32 cellular contexts compared by ENCODE assay signal in the genomic region with DNA sequence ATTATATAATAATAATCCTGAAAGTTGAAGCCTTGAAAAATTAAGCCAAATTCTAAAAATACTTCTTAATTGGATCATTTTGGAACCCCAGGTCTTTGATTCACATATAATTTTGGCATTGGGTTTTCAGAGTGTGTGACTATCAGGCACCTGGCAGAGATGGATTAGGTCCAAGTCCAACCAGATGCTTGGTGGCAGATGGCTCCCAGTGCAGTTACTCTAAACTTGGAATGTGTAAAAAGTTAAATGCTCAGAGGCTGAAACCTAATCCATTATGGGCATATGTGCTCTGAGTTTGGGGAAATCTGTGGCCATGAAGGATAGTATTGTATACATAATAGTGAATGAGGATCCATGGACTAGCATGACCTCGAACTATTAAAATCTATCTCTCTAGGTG.
DNase-seq lines count a peak whose midpoint lies in the region; ATAC-seq and TF ChIP-seq lines count a peak whose summit lies in the region.
"Had no signal": no experiment of that assay in that cellular context is flagged by ENCODE, and none has a peak within 500 bp of the region (broad histone marks: within the 10 kb centered on the region; RNA-seq: fewer than 3 reads in every experiment).

No MANE protein-coding gene starts in this region.

- H4K12ac ChIP-seq in trophoblast cell (ENCODE audit: low read depth, low read length): no peak overlapping the region

- H3K27me3 ChIP-seq in dorsolateral prefrontal cortex (no peaks in the 10 kb centered on the region), trophoblast cell (ENCODE audit: insufficient read depth, low read length) (no peaks in the 10 kb centered on the region)
- H3K27me3 ChIP-seq: cardiac muscle cell, SJSA1, testis had no signal

- H3K4me2 ChIP-seq in trophoblast cell (ENCODE audit: low read length): no peak overlapping the region

- WGBS in trophoblast cell (ENCODE audit: extremely low coverage, insufficient coverage, insufficient read length): no CpG with 5 or more reads among the region's 1 CpG

- H3K27me3 Mint-ChIP-seq in stimulated activated memory B cell treated with anti-CD40 and anti-IgM and Interleukin-4, amounts not matched to agents 10 μg/mL and 1 μg/mL and 100 μg/mL, for 72 hours: no peaks in the 10 kb centered on the region
- H3K27me3 Mint-ChIP-seq in activated CD4-positive, alpha-beta memory T cell treated with anti-CD3 and anti-CD28 coated beads, Interleukin-2, amount 10 ng/mL, durations not matched to agents 7 days and 5 days: no peaks in the 10 kb centered on the region
- H3K27me3 Mint-ChIP-seq: activated CD4-positive, alpha-beta T cell treated with anti-CD3 and anti-CD28 coated beads, Interleukin-2, amount 10 ng/mL, durations not matched to agents 24 days and 14 days; activated naive CD8-positive, alpha-beta T cell treated with anti-CD3 and anti-CD28 coated beads, Interleukin-2, amount 10 ng/mL, durations not matched to agents 7 days and 5 days; activated T-cell treated with anti-CD3 and anti-CD28 coated beads, Interleukin-2, amount 50 U/mL, for 24 hours had no signal

- DNase-seq in Ammon's horn (ENCODE audit: low spot score) (peak; percentile 27), NCI-H1105 (lab: John Stamatoyannopoulos, UW) (peak; percentile 58), NCI-H69 (lab: John Stamatoyannopoulos, UW) (peak; percentile 81), dorsolateral prefrontal cortex (peak in 6 of 10 donors; percentile 3 to 63 (median 38)), NCI-H187 treated with DMSO at 0.1 percent for 48 hours (lab: John Stamatoyannopoulos, UW) (no peak), trophoblast cell (no peak)
- DNase-seq in activated CD4-positive, alpha-beta memory T cell treated with anti-CD3 and anti-CD28 coated beads, Interleukin-2, amount 10 ng/mL, durations not matched to agents 7 days and 5 days: no peak
- DNase-seq: activated CD4-positive, alpha-beta T cell treated with anti-CD3 and anti-CD28 coated beads, Interleukin-2, amount 10 ng/mL, durations not matched to agents 24 days and 14 days; activated gamma-delta T cell treated with Interleukin-2 at 50 U/mL for 16 hours; activated naive CD8-positive, alpha-beta T cell treated with anti-CD3 and anti-CD28 coated beads, Interleukin-2, amount 10 ng/mL, durations not matched to agents 7 days and 5 days; activated T-cell treated with anti-CD3 and anti-CD28 coated beads, Interleukin-2, amount 50 U/mL, for 24 hours; AML-193; aorta; CD4-positive, alpha-beta memory T cell; cortex of kidney; erythroblast; H7; immature natural killer cell; KBM-7; left colon; NCI-H1436; NCI-H748 treated with DMSO at 0.1 percent for 48 hours; nephron progenitor cell; RPMI8226; small intestine; stimulated activated naive CD8-positive, alpha-beta T cell treated with anti-CD3 and anti-CD28 coated beads, Interleukin-15, Interleukin-2, amounts not matched to agents 100 U/mL and 50 U/mL, for 24 hours; T1000; testis had no signal

- no peak overlapping the region for H2BK12ac ChIP-seq in trophoblast cell (ENCODE audit: low read length)

- H3K4me3 Mint-ChIP-seq in stimulated activated memory B cell treated with anti-CD40 and anti-IgM and Interleukin-4, amounts not matched to agents 10 μg/mL and 1 μg/mL and 100 μg/mL, for 72 hours: no peak overlapping the region
- H3K4me3 Mint-ChIP-seq in activated CD4-positive, alpha-beta memory T cell treated with anti-CD3 and anti-CD28 coated beads, Interleukin-2, amount 10 ng/mL, durations not matched to agents 7 days and 5 days: no peak overlapping the region
- H3K4me3 Mint-ChIP-seq: activated CD4-positive, alpha-beta T cell treated with anti-CD3 and anti-CD28 coated beads, Interleukin-2, amount 10 ng/mL, durations not matched to agents 24 days and 14 days; activated naive CD8-positive, alpha-beta T cell treated with anti-CD3 and anti-CD28 coated beads, Interleukin-2, amount 10 ng/mL, durations not matched to agents 7 days and 5 days; activated T-cell treated with anti-CD3 and anti-CD28 coated beads, Interleukin-2, amount 50 U/mL, for 24 hours; CD4-positive, alpha-beta memory T cell; immature natural killer cell; nephron progenitor cell; WTC11 had no signal

- POLR2A ChIA-PET in activated CD4-positive, alpha-beta memory T cell treated with anti-CD3 and anti-CD28 coated beads, Interleukin-2, amount 10 ng/mL, durations not matched to agents 7 days and 5 days (lab: Charles Lee): no interaction called here

- H2AK5ac ChIP-seq in trophoblast cell (ENCODE audit: low read length): no peak overlapping the region

- H3K27ac ChIP-seq in dorsolateral prefrontal cortex (no peak overlapping the region), trophoblast cell (ENCODE audit: low read depth, low read length) (no peak overlapping the region)
- H3K27ac ChIP-seq: cardiac muscle cell, SJSA1, testis had no signal

- H3K9me3 ChIP-seq in trophoblast cell (ENCODE audit: insufficient read depth, low read depth, low read length): no peaks in the 10 kb centered on the region
- H3K9me3 ChIP-seq: SJSA1, testis had no signal

- CTCF ChIA-PET in activated CD4-positive, alpha-beta memory T cell treated with anti-CD3 and anti-CD28 coated beads, Interleukin-2, amount 10 ng/mL, durations not matched to agents 7 days and 5 days (lab: Charles Lee): no interaction called here

- TF ChIP-seq CTCF in dorsolateral prefrontal cortex (IDR thresholded peaks at IDR 0.05 in 54 of 56, conservative IDR thresholded peaks at IDR 0.05 in 2 of 56; ENCODE audit: low read depth in 1 of 56, partially characterized antibody in 56 of 56): no peak

- H3K27ac Mint-ChIP-seq in stimulated activated memory B cell treated with anti-CD40 and anti-IgM and Interleukin-4, amounts not matched to agents 10 μg/mL and 1 μg/mL and 100 μg/mL, for 72 hours: no peak overlapping the region
- H3K27ac Mint-ChIP-seq in activated CD4-positive, alpha-beta memory T cell treated with anti-CD3 and anti-CD28 coated beads, Interleukin-2, amount 10 ng/mL, durations not matched to agents 7 days and 5 days: no peak overlapping the region
- H3K27ac Mint-ChIP-seq: activated CD4-positive, alpha-beta T cell treated with anti-CD3 and anti-CD28 coated beads, Interleukin-2, amount 10 ng/mL, durations not matched to agents 24 days and 14 days; activated naive CD8-positive, alpha-beta T cell treated with anti-CD3 and anti-CD28 coated beads, Interleukin-2, amount 10 ng/mL, durations not matched to agents 7 days and 5 days; activated T-cell treated with anti-CD3 and anti-CD28 coated beads, Interleukin-2, amount 50 U/mL, for 24 hours; CD4-positive, alpha-beta memory T cell; immature natural killer cell; WTC11 had no signal

- no peak overlapping the region for H3K23ac ChIP-seq in trophoblast cell (ENCODE audit: low read length)

- no peaks in the 10 kb centered on the region for H3K36me3 ChIP-seq in trophoblast cell (ENCODE audit: control insufficient read depth in 1 of 2, insufficient read depth in 2 of 2, low read length in 2 of 2)
- H3K36me3 ChIP-seq: cardiac muscle cell, SJSA1 had no signal

- no peak overlapping the region for H4K8ac ChIP-seq in trophoblast cell (ENCODE audit: low read depth, low read length)

- no peak for ATAC-seq in stimulated activated memory B cell treated with anti-CD40 and anti-IgM and Interleukin-4, amounts not matched to agents 10 μg/mL and 1 μg/mL and 100 μg/mL, for 72 hours
- ATAC-seq: left colon; stimulated activated naive CD8-positive, alpha-beta T cell treated with anti-CD3 and anti-CD28 coated beads, Interleukin-15, Interleukin-2, amounts not matched to agents 100 U/mL and 50 U/mL, for 24 hours; WTC11 had no signal

- no peak overlapping the region for H3K14ac ChIP-seq in trophoblast cell (ENCODE audit: low read length)

- H4K91ac ChIP-seq in trophoblast cell (ENCODE audit: low read depth, low read length): no peak overlapping the region

- no peaks in the 10 kb centered on the region for H3K79me2 ChIP-seq in trophoblast cell (ENCODE audit: control insufficient read depth, insufficient read depth, low read length, poor library complexity)

- intact Hi-C loops in dorsolateral prefrontal cortex (cut with DNase I): no loop called here

- no peaks in the 10 kb centered on the region for H3K9me3 Mint-ChIP-seq in stimulated activated memory B cell treated with anti-CD40 and anti-IgM and Interleukin-4, amounts not matched to agents 10 μg/mL and 1 μg/mL and 100 μg/mL, for 72 hours
- no peaks in the 10 kb centered on the region for H3K9me3 Mint-ChIP-seq in activated CD4-positive, alpha-beta memory T cell treated with anti-CD3 and anti-CD28 coated beads, Interleukin-2, amount 10 ng/mL, durations not matched to agents 7 days and 5 days
- H3K9me3 Mint-ChIP-seq: activated CD4-positive, alpha-beta T cell treated with anti-CD3 and anti-CD28 coated beads, Interleukin-2, amount 10 ng/mL, durations not matched to agents 24 days and 14 days; activated naive CD8-positive, alpha-beta T cell treated with anti-CD3 and anti-CD28 coated beads, Interleukin-2, amount 10 ng/mL, durations not matched to agents 7 days and 5 days; activated T-cell treated with anti-CD3 and anti-CD28 coated beads, Interleukin-2, amount 50 U/mL, for 24 hours; nephron progenitor cell; WTC11 had no signal

- no peak overlapping the region for H3K18ac ChIP-seq in trophoblast cell (ENCODE audit: low read length)

- no peaks in the 10 kb centered on the region for H3K79me1 ChIP-seq in trophoblast cell (ENCODE audit: low read length)

- H3K9ac ChIP-seq in trophoblast cell (ENCODE audit: low read length): no peak overlapping the region

- no peaks in the 10 kb centered on the region for H3K36me3 Mint-ChIP-seq in stimulated activated memory B cell treated with anti-CD40 and anti-IgM and Interleukin-4, amounts not matched to agents 10 μg/mL and 1 μg/mL and 100 μg/mL, for 72 hours
- no peaks in the 10 kb centered on the region for H3K36me3 Mint-ChIP-seq in activated CD4-positive, alpha-beta memory T cell treated with anti-CD3 and anti-CD28 coated beads, Interleukin-2, amount 10 ng/mL, durations not matched to agents 7 days and 5 days (ENCODE audit: low read depth)
- H3K36me3 Mint-ChIP-seq: activated naive CD8-positive, alpha-beta T cell treated with anti-CD3 and anti-CD28 coated beads, Interleukin-2, amount 10 ng/mL, durations not matched to agents 7 days and 5 days; CD4-positive, alpha-beta memory T cell; immature natural killer cell; WTC11 had no signal

- H3K4ac ChIP-seq in trophoblast cell (ENCODE audit: low read depth, low read length): no peak overlapping the region

- H3K4me3 ChIP-seq in dorsolateral prefrontal cortex (no peak overlapping the region), trophoblast cell (ENCODE audit: low read depth, low read length) (no peak overlapping the region)
- H3K4me3 ChIP-seq: cardiac muscle cell, SJSA1, testis had no signal

- H2AFZ ChIP-seq in trophoblast cell (ENCODE audit: insufficient read depth, low read length, poor library complexity): no peak overlapping the region

- no peak overlapping the region for H2BK5ac ChIP-seq in trophoblast cell (ENCODE audit: low read depth, low read length, poor library complexity)

- no peaks in the 10 kb centered on the region for H3K4me1 Mint-ChIP-seq in stimulated activated memory B cell treated with anti-CD40 and anti-IgM and Interleukin-4, amounts not matched to agents 10 μg/mL and 1 μg/mL and 100 μg/mL, for 72 hours
- no peaks in the 10 kb centered on the region for H3K4me1 Mint-ChIP-seq in activated CD4-positive, alpha-beta memory T cell treated with anti-CD3 and anti-CD28 coated beads, Interleukin-2, amount 10 ng/mL, durations not matched to agents 7 days and 5 days
- H3K4me1 Mint-ChIP-seq: activated CD4-positive, alpha-beta T cell treated with anti-CD3 and anti-CD28 coated beads, Interleukin-2, amount 10 ng/mL, durations not matched to agents 24 days and 14 days; activated naive CD8-positive, alpha-beta T cell treated with anti-CD3 and anti-CD28 coated beads, Interleukin-2, amount 10 ng/mL, durations not matched to agents 7 days and 5 days; CD4-positive, alpha-beta memory T cell; immature natural killer cell; nephron progenitor cell had no signal

- H3K4me1 ChIP-seq in trophoblast cell (ENCODE audit: control insufficient read depth in 1 of 2, insufficient read depth in 2 of 2, low read length in 2 of 2): no peaks in the 10 kb centered on the region
- H3K4me1 ChIP-seq: SJSA1 had no signal

- H2BK120ac ChIP-seq in trophoblast cell (ENCODE audit: insufficient read depth, low read length, poor library complexity): no peak overlapping the region

Comparison
In these comparisons a context has a peak if more than half of its experiments do, and no peak if none do; other contexts are left out.
1. DNase-seq: peak in Ammon's horn (single experiment), NCI-H1105 (single experiment), NCI-H69 (single experiment) and dorsolateral prefrontal cortex (6 of 10); none in NCI-H187 treated with DMSO at 0.1 percent for 48 hours (single experiment), activated CD4-positive, alpha-beta memory T cell treated with anti-CD3 and anti-CD28 coated beads, Interleukin-2, amount 10 ng/mL, durations not matched to agents 7 days and 5 days (single experiment) and trophoblast cell (0 of 2).